ENCODE assay signal across 21 cellular contexts in genomic region chr3:196281962-196282361, GRCh38. TPM values are rescaled to one million over a fixed set of nuclear protein-coding genes. Genes with fewer than 3 reads are reported as not detected.
DNase-seq lines count a peak whose midpoint lies in the region; ATAC-seq, FAIRE-seq and TF ChIP-seq lines count a peak whose summit lies in the region.
"Had no signal": no experiment of that assay in that cellular context is flagged by ENCODE, and none has a peak within 500 bp of the region (broad histone marks: within the 10 kb centered on the region; RNA-seq: fewer than 3 reads in every experiment).

No MANE protein-coding gene starts in this region.

- peaks cover 15% of the 10 kb centered on the region for H3K4me1 ChIP-seq in effector memory CD4-positive, alpha-beta T cell (ENCODE audit: control insufficient read depth, insufficient read depth, low read length, poor library complexity, severe bottlenecking)

- CTCF ChIA-PET in CD4-positive, alpha-beta T cell (lab: Charles Lee) = interaction anchor here (1.2 kb wide), 1 partner anchor 28 kb away, joined by 3 read pairs; no protein-coding TSS in a partner anchor

- H3K27me3 ChIP-seq in CD4-positive, alpha-beta T cell (ENCODE audit: control insufficient read depth, insufficient read depth, low read length) = no peaks in the 10 kb centered on the region
- no peaks in the 10 kb centered on the region for H3K27me3 ChIP-seq in effector memory CD4-positive, alpha-beta T cell (replicated peaks; ENCODE audit: control insufficient read depth, insufficient read depth, low read length, poor library complexity, severe bottlenecking)
- H3K27me3 ChIP-seq: neural progenitor cell, tibial nerve had no signal

- no peak for TF ChIP-seq POLR2A in GM12891 (IDR thresholded peaks at IDR 0.05; ENCODE audit: low read depth, low read length)

- ATAC-seq in CD4-positive, alpha-beta T cell (ENCODE audit: poor library complexity) = no peak
- no peak for ATAC-seq in natural killer cell treated with Interleukin-12 subunit alpha and Interleukin-12 subunit beta and Interleukin-15 and Interleukin-18, amount 100 ng/mL, for 72 hours
- ATAC-seq in GM18873 (IDR thresholded peaks at IDR 0.05; ENCODE audit: low FRiP score, unreplicated experiment) = no peak
- ATAC-seq: K562; PC-3; stimulated activated memory B cell treated with anti-CD40 and anti-IgM and Interleukin-4, amounts not matched to agents 10 μg/mL and 1 μg/mL and 100 μg/mL, for 72 hours had no signal

- no peak overlapping the region for H3K4me3 ChIP-seq in effector memory CD4-positive, alpha-beta T cell (ENCODE audit: insufficient read depth, low read depth, low read length, poor library complexity, severe bottlenecking)
- H3K4me3 ChIP-seq: coronary artery, K562, neural progenitor cell, tibial nerve had no signal

- POLR2A ChIA-PET in CD4-positive, alpha-beta T cell (lab: Charles Lee) = no interaction called here

- peaks cover under 1% of the 10 kb centered on the region for H3K36me3 Mint-ChIP-seq in CD4-positive, alpha-beta T cell (ENCODE audit: low read depth)
- H3K36me3 Mint-ChIP-seq in natural killer cell treated with Interleukin-12 subunit alpha and Interleukin-12 subunit beta and Interleukin-15 and Interleukin-18, amount 100 ng/mL, for 72 hours = peaks cover 6% of the 10 kb centered on the region
- H3K36me3 Mint-ChIP-seq: neural progenitor cell had no signal

- FAIRE-seq in GM12891 (lab: Jason Lieb, UNC) = peak; percentile 9
- FAIRE-seq: K562, TTC549 had no signal

- intact Hi-C loops in CD4-positive, alpha-beta T cell (cut with DNase I, micrococcal nuclease) = loop anchor here in 1 of 2 experiments (5.0 kb wide), 1 partner anchor 35 kb away; the partner anchor contains the start of gene DYNLT2B

- peaks cover 62% of the 10 kb centered on the region for H3K4me1 Mint-ChIP-seq in CD4-positive, alpha-beta T cell (ENCODE audit: low read depth)
- peaks cover 53 to 67% of the 10 kb centered on the region in 2 donors for H3K4me1 Mint-ChIP-seq in natural killer cell treated with Interleukin-12 subunit alpha and Interleukin-12 subunit beta and Interleukin-15 and Interleukin-18, amount 100 ng/mL, for 72 hours (ENCODE audit: low read depth in 2 of 2)

- no peaks in the 10 kb centered on the region for H3K9me3 Mint-ChIP-seq in CD4-positive, alpha-beta T cell
- H3K9me3 Mint-ChIP-seq in natural killer cell treated with Interleukin-12 subunit alpha and Interleukin-12 subunit beta and Interleukin-15 and Interleukin-18, amount 100 ng/mL, for 72 hours = no peaks in the 10 kb centered on the region
- H3K9me3 Mint-ChIP-seq: activated CD4-positive, alpha-beta T cell treated with anti-CD3 and anti-CD28 coated beads, Interleukin-2, amount 10 ng/mL, durations not matched to agents 7 days and 5 days; neural progenitor cell; stimulated activated memory B cell treated with anti-CD40 and anti-IgM and Interleukin-4, amounts not matched to agents 10 μg/mL and 1 μg/mL and 100 μg/mL, for 72 hours had no signal

- H3K27me3 Mint-ChIP-seq in CD4-positive, alpha-beta T cell = no peaks in the 10 kb centered on the region
- no peaks in the 10 kb centered on the region for H3K27me3 Mint-ChIP-seq in natural killer cell treated with Interleukin-12 subunit alpha and Interleukin-12 subunit beta and Interleukin-15 and Interleukin-18, amount 100 ng/mL, for 72 hours
- H3K27me3 Mint-ChIP-seq: activated CD4-positive, alpha-beta T cell treated with anti-CD3 and anti-CD28 coated beads, Interleukin-2, amount 10 ng/mL, durations not matched to agents 7 days and 5 days; stimulated activated memory B cell treated with anti-CD40 and anti-IgM and Interleukin-4, amounts not matched to agents 10 μg/mL and 1 μg/mL and 100 μg/mL, for 72 hours had no signal

- H3K9me3 ChIP-seq in CD4-positive, alpha-beta T cell (ENCODE audit: control insufficient read depth, low read length) = no peaks in the 10 kb centered on the region
- H3K9me3 ChIP-seq in effector memory CD4-positive, alpha-beta T cell (ENCODE audit: control insufficient read depth, low read length) = no peaks in the 10 kb centered on the region
- H3K9me3 ChIP-seq: SK-N-SH, tibial nerve had no signal

- peak overlapping the region; percentile 1 for H3K27ac Mint-ChIP-seq in CD4-positive, alpha-beta T cell
- H3K27ac Mint-ChIP-seq in natural killer cell treated with Interleukin-12 subunit alpha and Interleukin-12 subunit beta and Interleukin-15 and Interleukin-18, amount 100 ng/mL, for 72 hours = peak overlapping the region; percentile 78 to 99
- H3K27ac Mint-ChIP-seq: activated CD4-positive, alpha-beta T cell treated with anti-CD3 and anti-CD28 coated beads, Interleukin-2, amount 10 ng/mL, durations not matched to agents 7 days and 5 days; neural progenitor cell; stimulated activated memory B cell treated with anti-CD40 and anti-IgM and Interleukin-4, amounts not matched to agents 10 μg/mL and 1 μg/mL and 100 μg/mL, for 72 hours had no signal

- peak overlapping the region; percentile 4 for H3K27ac ChIP-seq in CD4-positive, alpha-beta T cell (ENCODE audit: low read depth, low read length)
- peak overlapping the region; percentile 5 for H3K27ac ChIP-seq in effector memory CD4-positive, alpha-beta T cell (ENCODE audit: insufficient read depth, low read length, poor library complexity, severe bottlenecking)
- H3K27ac ChIP-seq: coronary artery, neural progenitor cell, tibial nerve had no signal

- no peaks in the 10 kb centered on the region for H3K36me3 ChIP-seq in effector memory CD4-positive, alpha-beta T cell (ENCODE audit: control insufficient read depth, insufficient read depth, low read length)
- H3K36me3 ChIP-seq: neural progenitor cell, tibial nerve had no signal

- TF ChIP-seq CTCF in CD4-positive, alpha-beta T cell (IDR thresholded peaks at IDR 0.05) = no peak

- no peak for DNase-seq in CD4-positive, alpha-beta T cell
- DNase-seq in GM12891 (ENCODE audit: insufficient read length, low spot score) = no peak
- DNase-seq in effector memory CD4-positive, alpha-beta T cell = no peak
- no peak for DNase-seq in natural killer cell treated with Interleukin-12 subunit alpha and Interleukin-12 subunit beta and Interleukin-15 and Interleukin-18, amount 100 ng/mL, for 72 hours (ENCODE audit: low spot score)
- no peak for DNase-seq in stimulated activated naive CD4-positive, alpha-beta T cell (lab: John Stamatoyannopoulos, UW)
- DNase-seq in hippocampal formation (lab: John Stamatoyannopoulos, UW) = no peak
- DNase-seq: activated CD4-positive, alpha-beta T cell treated with anti-CD3 and anti-CD28 coated beads, Interleukin-2, amount 10 ng/mL, durations not matched to agents 7 days and 5 days; activated naive CD4-positive, alpha-beta T cell treated with anti-CD3 and anti-CD28 coated beads, Interleukin-2, amount 50 U/mL, for 16 hours; hypothalamus; NCI-H2227 treated with DMSO at 0.1 percent for 48 hours; NCI-H82; PC-3; SK-N-SH had no signal

- no peak overlapping the region for H3K4me3 Mint-ChIP-seq in CD4-positive, alpha-beta T cell
- H3K4me3 Mint-ChIP-seq in natural killer cell treated with Interleukin-12 subunit alpha and Interleukin-12 subunit beta and Interleukin-15 and Interleukin-18, amount 100 ng/mL, for 72 hours = no peak overlapping the region
- H3K4me3 Mint-ChIP-seq: activated CD4-positive, alpha-beta T cell treated with anti-CD3 and anti-CD28 coated beads, Interleukin-2, amount 10 ng/mL, durations not matched to agents 7 days and 5 days; neural progenitor cell; stimulated activated memory B cell treated with anti-CD40 and anti-IgM and Interleukin-4, amounts not matched to agents 10 μg/mL and 1 μg/mL and 100 μg/mL, for 72 hours had no signal

TF ChIP-seq in GM12891, 5 proteins besides CTCF, POLR2A, EP300 and RAD21:
- TF ChIP-seq SPI1 (IDR thresholded peaks at IDR 0.05; ENCODE audit: low read depth, low read length) (no peak), TAF1 (IDR thresholded peaks at IDR 0.05; ENCODE audit: low read depth, low read length) (no peak), POU2F2 (IDR thresholded peaks at IDR 0.05; ENCODE audit: low read depth, low read length) (no peak), POLR2AphosphoS5 (IDR thresholded peaks at IDR 0.05; ENCODE audit: low read depth, low read length) (no peak), PAX5 (IDR thresholded peaks at IDR 0.05; ENCODE audit: insufficient read depth, low read length, severe bottlenecking) (no peak)

RNA-seq across cellular contexts. Expression of gene PCYT1A, which starts 5.6 kb away (rescaled TPM):
- 10 to 100 TPM; 49.8 to 54.7 TPM for total RNA-seq in CD4-positive, alpha-beta T cell
- polyA plus RNA-seq in GM12891 (2012; ENCODE audit: low read depth, missing spikeins) = 31.5 TPM
- total RNA-seq in natural killer cell treated with Interleukin-12 subunit alpha and Interleukin-12 subunit beta and Interleukin-15 and Interleukin-18, amount 100 ng/mL, for 72 hours = 100 to 1,000 TPM in 1 of 2 donors, 10 to 100 TPM in 1; 99.7 to 129 TPM

RNA-seq across cellular contexts. Expression of gene DYNLT2B, which starts 36.1 kb away (rescaled TPM):
- total RNA-seq in CD4-positive, alpha-beta T cell = 1 to 10 TPM; 4.5 to 4.6 TPM
- polyA plus RNA-seq in GM12891 (2012; ENCODE audit: low read depth, missing spikeins) = 37.8 TPM
- 10 to 100 TPM; 10.1 to 12.7 TPM for total RNA-seq in natural killer cell treated with Interleukin-12 subunit alpha and Interleukin-12 subunit beta and Interleukin-15 and Interleukin-18, amount 100 ng/mL, for 72 hours

RNA-seq across cellular contexts. Expression of gene TM4SF19, which starts 56.2 kb away (rescaled TPM):
- total RNA-seq in CD4-positive, alpha-beta T cell = not detected
- polyA plus RNA-seq in GM12891 (2012; ENCODE audit: low read depth, missing spikeins) = 0.15 TPM
- total RNA-seq in natural killer cell treated with Interleukin-12 subunit alpha and Interleukin-12 subunit beta and Interleukin-15 and Interleukin-18, amount 100 ng/mL, for 72 hours = under 1 TPM in 1 of 2 donors, not detected in 1; 0.81 TPM
- total RNA-seq: activated CD4-positive, alpha-beta T cell treated with anti-CD3 and anti-CD28 coated beads, Interleukin-2, amount 10 ng/mL, durations not matched to agents 7 days and 5 days; renal cortical epithelial cell; tibial nerve had no signal
- polyA plus RNA-seq: SK-N-SH had no signal
